Comparison of ENCODE assay signal across 19 cellular contexts in genomic region chr5:10705736-10706135, GRCh38. TPM values are rescaled to one million over a fixed set of nuclear protein-coding genes. Genes with fewer than 3 reads are reported as not detected.
DNase-seq lines count a peak whose midpoint lies in the region; ATAC-seq and TF ChIP-seq lines count a peak whose summit lies in the region.
"Had no signal": no experiment of that assay in that cellular context is flagged by ENCODE, and none has a peak within 500 bp of the region (broad histone marks: within the 10 kb centered on the region; RNA-seq: fewer than 3 reads in every experiment).

No MANE protein-coding gene starts in this region.

- no peak for TF ChIP-seq EP300 in transverse colon (IDR thresholded peaks at IDR 0.05; ENCODE audit: low read depth)

- POLR2A ChIA-PET in RWPE1 (lab: Yijun Ruan, JAX; ENCODE audit: low non-redundant PET): no interaction called here

- WGBS in thyroid gland, 2 donors: 92 to 98% methylated on average over 2 of the region's 2 CpGs
- 86 to 100% methylated on average over 2 of the region's 2 CpGs for WGBS in transverse colon (ENCODE audit: low coverage in 1 of 2), 2 donors

- CTCF ChIA-PET in activated CD8-positive, alpha-beta memory T cell treated with anti-CD3 and anti-CD28 coated beads, Interleukin-2, amount 10 ng/mL, durations not matched to agents 7 days and 5 days (lab: Charles Lee): no interaction called here
- CTCF ChIA-PET in RWPE1 (lab: Yijun Ruan, JAX): no interaction called here

- H3K36me3 ChIP-seq in thyroid gland (no peaks in the 10 kb centered on the region), transverse colon (no peaks in the 10 kb centered on the region)
- H3K36me3 ChIP-seq: neural progenitor cell, right lobe of liver had no signal

- H3K4me3 ChIP-seq in epithelial cell of esophagus (ENCODE audit: low read length) (no peak overlapping the region), thyroid gland (replicated peaks in 1 of 3) (no peak overlapping the region), transverse colon (no peak overlapping the region)
- H3K4me3 ChIP-seq: heart left ventricle, neural progenitor cell, right lobe of liver had no signal

- no peak overlapping the region for H3K27ac ChIP-seq in RWPE1
- H3K27ac ChIP-seq in thyroid gland: peak overlapping the region in 2 of 3 donors; percentile 95 to 97
- H3K27ac ChIP-seq in transverse colon: no peak overlapping the region
- H3K27ac ChIP-seq: KMS-11, neural progenitor cell, right lobe of liver had no signal

- no peak for DNase-seq in activated CD8-positive, alpha-beta memory T cell treated with anti-CD3 and anti-CD28 coated beads, Interleukin-2, amount 10 ng/mL, durations not matched to agents 7 days and 5 days
- no peak for DNase-seq in activated CD8-positive, alpha-beta memory T cell treated with anti-CD3 and anti-CD28 coated beads, Interleukin-2, amount 50 U/mL, for 4 hours
- DNase-seq in RWPE1 (ENCODE audit: low spot score) (peak; percentile 56), epithelial cell of esophagus (ENCODE audit: low read depth) (peak; percentile 72), thyroid gland (no peak), transverse colon (no peak), ACHN (no peak)
- no peak for DNase-seq in activated CD4-positive, alpha-beta T cell treated with anti-CD3 and anti-CD28 coated beads, Interleukin-2, amount 50 U/mL, for 48 hours
- DNase-seq: activated naive CD4-positive, alpha-beta T cell treated with anti-CD3 and anti-CD28 coated beads, Interleukin-2, amount 10 ng/mL, durations not matched to agents 7 days and 5 days; GOT3; heart left ventricle; left ventricle myocardium superior; NCI-H524 treated with DMSO at 0.1 percent for 48 hours; right lobe of liver; stimulated activated CD4-positive, alpha-beta T cell treated with anti-CD3 and anti-CD28 coated beads, Interleukin-4, amount 100 ng/mL, for 1 hour; T-helper 9 cell had no signal

- H3K9me3 ChIP-seq in thyroid gland (no peaks in the 10 kb centered on the region), transverse colon (no peaks in the 10 kb centered on the region)
- H3K9me3 ChIP-seq: heart left ventricle, right lobe of liver had no signal

- in situ Hi-C loops in transverse colon (cut with MboI; ENCODE audit: low pct_ligation_motif_present in 1 of 4, low pct_unique_long_range_greater_than_20kb in 1 of 4, low sequenced_read_pairs in 3 of 4) (no loop called here), ACHN (cut with HindIII; ENCODE audit: low pct_ligation_motif_present, low pct_unique_long_range_greater_than_20kb, low sequenced_read_pairs) (no loop called here)

- peaks cover 27% of the 10 kb centered on the region for H3K4me1 Mint-ChIP-seq in activated CD8-positive, alpha-beta memory T cell treated with anti-CD3 and anti-CD28 coated beads, Interleukin-2, amount 10 ng/mL, durations not matched to agents 7 days and 5 days

- H3K4me1 ChIP-seq in thyroid gland (peaks cover 38 to 40% of the 10 kb centered on the region in 2 donors), transverse colon (peaks cover 8 to 25% (median 16%) of the 10 kb centered on the region in 4 donors)
- H3K4me1 ChIP-seq: neural progenitor cell had no signal

- TF ChIP-seq POLR2A in thyroid gland (IDR thresholded peaks at IDR 0.05) (no peak), transverse colon (IDR thresholded peaks at IDR 0.05) (no peak)

- H3K27ac Mint-ChIP-seq in activated CD8-positive, alpha-beta memory T cell treated with anti-CD3 and anti-CD28 coated beads, Interleukin-2, amount 10 ng/mL, durations not matched to agents 7 days and 5 days: peak overlapping the region; percentile 54
- H3K27ac Mint-ChIP-seq: neural progenitor cell had no signal

- intact Hi-C loops in thyroid gland (cut with DNase I): no loop called here
- intact Hi-C loops in transverse colon (cut with DNase I; ENCODE audit: low total_unique reads): no loop called here

- peaks cover under 1% of the 10 kb centered on the region for H3K36me3 Mint-ChIP-seq in activated CD8-positive, alpha-beta memory T cell treated with anti-CD3 and anti-CD28 coated beads, Interleukin-2, amount 10 ng/mL, durations not matched to agents 7 days and 5 days

- H3K9me3 Mint-ChIP-seq in activated CD8-positive, alpha-beta memory T cell treated with anti-CD3 and anti-CD28 coated beads, Interleukin-2, amount 10 ng/mL, durations not matched to agents 7 days and 5 days (ENCODE audit: low read depth): no peaks in the 10 kb centered on the region
- H3K9me3 Mint-ChIP-seq: activated naive CD4-positive, alpha-beta T cell treated with anti-CD3 and anti-CD28 coated beads, Interleukin-2, amount 10 ng/mL, durations not matched to agents 7 days and 5 days; central memory CD8-positive, alpha-beta T cell; neural progenitor cell had no signal

- H3K27me3 ChIP-seq in thyroid gland: no peaks in the 10 kb centered on the region
- H3K27me3 ChIP-seq in transverse colon: no peaks in the 10 kb centered on the region
- H3K27me3 ChIP-seq: heart left ventricle, neural progenitor cell, right lobe of liver had no signal

- no peak for TF ChIP-seq CTCF in RWPE1 (conservative IDR thresholded peaks at IDR 0.05; ENCODE audit: low read depth)
- TF ChIP-seq CTCF in epithelial cell of esophagus (IDR thresholded peaks at IDR 0.05; ENCODE audit: insufficient read depth, low read depth, low read length, missing control alignments): no peak
- no peak for TF ChIP-seq CTCF in thyroid gland (IDR thresholded peaks at IDR 0.05)
- no peak for TF ChIP-seq CTCF in transverse colon (IDR thresholded peaks at IDR 0.05)

- no peaks in the 10 kb centered on the region for H3K27me3 Mint-ChIP-seq in activated CD8-positive, alpha-beta memory T cell treated with anti-CD3 and anti-CD28 coated beads, Interleukin-2, amount 10 ng/mL, durations not matched to agents 7 days and 5 days
- H3K27me3 Mint-ChIP-seq: activated naive CD4-positive, alpha-beta T cell treated with anti-CD3 and anti-CD28 coated beads, Interleukin-2, amount 10 ng/mL, durations not matched to agents 7 days and 5 days; central memory CD8-positive, alpha-beta T cell had no signal

- no peak overlapping the region for H3K4me3 Mint-ChIP-seq in activated CD8-positive, alpha-beta memory T cell treated with anti-CD3 and anti-CD28 coated beads, Interleukin-2, amount 10 ng/mL, durations not matched to agents 7 days and 5 days
- H3K4me3 Mint-ChIP-seq: activated naive CD4-positive, alpha-beta T cell treated with anti-CD3 and anti-CD28 coated beads, Interleukin-2, amount 10 ng/mL, durations not matched to agents 7 days and 5 days; central memory CD8-positive, alpha-beta T cell; neural progenitor cell had no signal

- ATAC-seq in activated CD8-positive, alpha-beta memory T cell treated with anti-CD3 and anti-CD28 coated beads, Interleukin-2, amount 10 ng/mL, durations not matched to agents 7 days and 5 days: no peak
- ATAC-seq: left ventricle myocardium superior had no signal

RNA-seq across cellular contexts. Expression of gene DAP, which starts 55.3 kb away (rescaled TPM):
- total RNA-seq in activated CD8-positive, alpha-beta memory T cell treated with anti-CD3 and anti-CD28 coated beads, Interleukin-2, amount 10 ng/mL, durations not matched to agents 7 days and 5 days: 10 to 100 TPM; 44.5 to 52.2 TPM
- total RNA-seq in thyroid gland (100 to 1,000 TPM in 3 of 4 donors, 10 to 100 TPM in 1; 66.1 to 130 (median 106) TPM), transverse colon (10 to 100 TPM; 33.6 to 71.4 (median 47.9) TPM)

Comparison
In these comparisons a context has a peak if more than half of its experiments do, and no peak if none do; other contexts are left out.
1. DNase-seq: peak in RWPE1 (single experiment) and epithelial cell of esophagus (single experiment); none in activated CD8-positive, alpha-beta memory T cell treated with anti-CD3 and anti-CD28 coated beads, Interleukin-2, amount 10 ng/mL, durations not matched to agents 7 days and 5 days (single experiment), activated CD8-positive, alpha-beta memory T cell treated with anti-CD3 and anti-CD28 coated beads, Interleukin-2, amount 50 U/mL, for 4 hours (single experiment), thyroid gland (0 of 2), activated CD4-positive, alpha-beta T cell treated with anti-CD3 and anti-CD28 coated beads, Interleukin-2, amount 50 U/mL, for 48 hours (0 of 2), transverse colon (single experiment) and ACHN (single experiment).
2. H3K27ac ChIP-seq: peak in thyroid gland (2 of 3); none in RWPE1 (single experiment) and transverse colon (0 of 4).